ENCODE assay signal across 19 cellular contexts in the genomic region with DNA sequence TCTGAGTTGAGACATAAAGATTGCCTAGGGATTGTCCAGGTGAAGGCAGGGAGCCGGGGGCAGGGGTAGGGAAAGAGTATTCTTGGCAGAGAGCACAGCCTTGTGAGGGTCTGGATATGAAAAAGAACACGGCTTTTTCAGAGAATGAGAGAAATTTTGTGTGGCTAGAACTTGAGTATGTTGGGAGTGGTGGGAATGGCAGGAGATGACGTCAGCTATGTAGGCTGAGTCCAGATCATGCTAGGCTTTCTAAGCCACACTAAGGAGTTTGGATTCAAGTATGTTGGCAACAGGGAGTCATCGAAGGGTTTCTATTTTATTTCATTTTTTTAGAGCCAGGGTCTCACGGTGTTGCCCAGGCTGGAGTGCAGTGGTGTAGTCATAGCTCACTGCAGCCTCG. TPM values are rescaled to one million over a fixed set of nuclear protein-coding genes. Genes with fewer than 3 reads are reported as not detected.
DNase-seq lines count a peak whose midpoint lies in the region; ATAC-seq and TF ChIP-seq lines count a peak whose summit lies in the region.
"Had no signal": no experiment of that assay in that cellular context is flagged by ENCODE, and none has a peak within 500 bp of the region (broad histone marks: within the 10 kb centered on the region; RNA-seq: fewer than 3 reads in every experiment).

No MANE protein-coding gene starts in this region.

- CTCF ChIA-PET in HEK293 (lab: Yijun Ruan, JAX) = interaction anchor here (0.5 to 0.6 kb wide), 2 partner anchors 50 to 711 kb away, joined by 3 read pairs; no protein-coding TSS in a partner anchor

- H3K4me3 ChIP-seq in HEK293 (ENCODE audit: low read depth, low read length) = no peak overlapping the region
- no peak overlapping the region for H3K4me3 ChIP-seq in neural progenitor cell
- H3K4me3 ChIP-seq in suprapubic skin = no peak overlapping the region
- H3K4me3 ChIP-seq: A549, GM23338 had no signal

- no peaks in the 10 kb centered on the region for H4K20me1 ChIP-seq in neural progenitor cell (ENCODE audit: low read depth)

- no peak for TF ChIP-seq EP300 in suprapubic skin (IDR thresholded peaks at IDR 0.05)

- H3K9me3 ChIP-seq in HEK293 (ENCODE audit: control insufficient read depth, insufficient read depth, low read depth, low read length) (no peaks in the 10 kb centered on the region), neural progenitor cell (ENCODE audit: low read depth) (no peaks in the 10 kb centered on the region), suprapubic skin (no peaks in the 10 kb centered on the region)
- H3K9me3 ChIP-seq: A549 had no signal

- no peak overlapping the region for H3K4me3 Mint-ChIP-seq in activated CD4-positive, alpha-beta T cell treated with anti-CD3 and anti-CD28 coated beads, Interleukin-2, amount 10 ng/mL, durations not matched to agents 24 days and 14 days
- H3K4me3 Mint-ChIP-seq in activated T-helper 17 cell treated with anti-CD3 and anti-CD28 coated beads, Interleukin-2, amount 50 U/mL, for 72 hours = no peak overlapping the region
- H3K4me3 Mint-ChIP-seq in neural progenitor cell = no peak overlapping the region
- H3K4me3 Mint-ChIP-seq: CD4-positive, alpha-beta memory T cell; GM23338; HFFc6 had no signal

- TF ChIP-seq POLR2A in suprapubic skin (IDR thresholded peaks at IDR 0.05) = no peak

- no peaks in the 10 kb centered on the region for H3K27me3 Mint-ChIP-seq in activated CD4-positive, alpha-beta T cell treated with anti-CD3 and anti-CD28 coated beads, Interleukin-2, amount 10 ng/mL, durations not matched to agents 24 days and 14 days
- no peaks in the 10 kb centered on the region for H3K27me3 Mint-ChIP-seq in activated T-helper 17 cell treated with anti-CD3 and anti-CD28 coated beads, Interleukin-2, amount 50 U/mL, for 72 hours
- peaks cover 11% of the 10 kb centered on the region for H3K27me3 Mint-ChIP-seq in neural progenitor cell (ENCODE audit: insufficient read depth, low read depth)
- H3K27me3 Mint-ChIP-seq: CD4-positive, alpha-beta memory T cell had no signal

- POLR2A ChIA-PET in HEK293 (lab: Yijun Ruan, JAX) = no interaction called here

- H3F3A ChIP-seq in neural progenitor cell (ENCODE audit: low read depth) = no peaks in the 10 kb centered on the region

- no peak overlapping the region for H3K27ac ChIP-seq in HEK293 (ENCODE audit: extremely low read depth, low read depth, low read length)
- no peak overlapping the region for H3K27ac ChIP-seq in neural progenitor cell
- no peak overlapping the region for H3K27ac ChIP-seq in suprapubic skin
- H3K27ac ChIP-seq: 22Rv1, A549, C4-2B had no signal

- no peaks in the 10 kb centered on the region for H3K36me3 ChIP-seq in HEK293 (ENCODE audit: control insufficient read depth in 2 of 2, insufficient read depth in 1 of 2, low read length in 2 of 2)
- no peaks in the 10 kb centered on the region for H3K36me3 ChIP-seq in neural progenitor cell
- no peaks in the 10 kb centered on the region for H3K36me3 ChIP-seq in suprapubic skin

- H2AFZ ChIP-seq in neural progenitor cell (replicated peaks) = no peak overlapping the region
- H2AFZ ChIP-seq: GM23338 had no signal

- no peak for ATAC-seq in activated T-helper 17 cell treated with anti-CD3 and anti-CD28 coated beads, Interleukin-2, amount 50 U/mL, for 72 hours (replicated peaks)
- no peak for ATAC-seq in HG03159 (IDR thresholded peaks at IDR 0.05; ENCODE audit: unreplicated experiment)
- ATAC-seq: A549, GM23338 had no signal

- no peaks in the 10 kb centered on the region for H3K9me3 Mint-ChIP-seq in activated CD4-positive, alpha-beta T cell treated with anti-CD3 and anti-CD28 coated beads, Interleukin-2, amount 10 ng/mL, durations not matched to agents 24 days and 14 days
- H3K9me3 Mint-ChIP-seq in activated T-helper 17 cell treated with anti-CD3 and anti-CD28 coated beads, Interleukin-2, amount 50 U/mL, for 72 hours = no peaks in the 10 kb centered on the region
- H3K9me3 Mint-ChIP-seq in neural progenitor cell = no peaks in the 10 kb centered on the region
- H3K9me3 Mint-ChIP-seq: CD4-positive, alpha-beta memory T cell; GM23338; HFFc6 had no signal

- H3K4me1 ChIP-seq in HEK293 (ENCODE audit: control insufficient read depth, insufficient read depth, low read length) = no peaks in the 10 kb centered on the region
- H3K4me1 ChIP-seq in neural progenitor cell = peaks cover 5% of the 10 kb centered on the region
- no peaks in the 10 kb centered on the region for H3K4me1 ChIP-seq in suprapubic skin
- H3K4me1 ChIP-seq: A549 had no signal

- H3K36me3 Mint-ChIP-seq in activated CD4-positive, alpha-beta T cell treated with anti-CD3 and anti-CD28 coated beads, Interleukin-2, amount 10 ng/mL, durations not matched to agents 24 days and 14 days (ENCODE audit: low read depth) = peaks cover 25% of the 10 kb centered on the region
- H3K36me3 Mint-ChIP-seq in activated T-helper 17 cell treated with anti-CD3 and anti-CD28 coated beads, Interleukin-2, amount 50 U/mL, for 72 hours (ENCODE audit: low read depth) = peaks cover 25% of the 10 kb centered on the region
- H3K36me3 Mint-ChIP-seq in neural progenitor cell = no peaks in the 10 kb centered on the region

- WGBS in suprapubic skin = 58% methylated on average over 6 of the region's 6 CpGs

- TF ChIP-seq CTCF in HEK293 (tag by site-specific recombination; IDR thresholded peaks at IDR 0.05) = no peak
- no peak for TF ChIP-seq CTCF in neural progenitor cell (IDR thresholded peaks at IDR 0.05)
- TF ChIP-seq CTCF in suprapubic skin (IDR thresholded peaks at IDR 0.05) = no peak

- no peak overlapping the region for H3K9ac ChIP-seq in neural progenitor cell

- H3K4me2 ChIP-seq in neural progenitor cell = no peak overlapping the region
- H3K4me2 ChIP-seq: A549, GM23338 had no signal

- no peak overlapping the region for H3K27ac Mint-ChIP-seq in activated CD4-positive, alpha-beta T cell treated with anti-CD3 and anti-CD28 coated beads, Interleukin-2, amount 10 ng/mL, durations not matched to agents 24 days and 14 days
- peak overlapping the region; percentile 4 for H3K27ac Mint-ChIP-seq in activated T-helper 17 cell treated with anti-CD3 and anti-CD28 coated beads, Interleukin-2, amount 50 U/mL, for 72 hours
- H3K27ac Mint-ChIP-seq in neural progenitor cell = peak overlapping the region; percentile 3
- H3K27ac Mint-ChIP-seq: GM23338, HFFc6 had no signal

- intact Hi-C loops in activated CD4-positive, alpha-beta T cell treated with anti-CD3 and anti-CD28 coated beads, Interleukin-2, amount 10 ng/mL, durations not matched to agents 24 days and 14 days (cut with micrococcal nuclease) = no loop called here

- peak; percentile 17 for DNase-seq in activated CD4-positive, alpha-beta T cell treated with anti-CD3 and anti-CD28 coated beads, Interleukin-2, amount 10 ng/mL, durations not matched to agents 24 days and 14 days
- DNase-seq in activated CD4-positive, alpha-beta T cell treated with anti-CD3 and anti-CD28 coated beads, Interleukin-2, amount 50 U/mL, for 48 hours = no peak
- DNase-seq in neural progenitor cell (ENCODE audit: low spot score) (no peak), suprapubic skin (ENCODE audit: low spot score in 2 of 2) (no peak), NCI-H1417 treated with DMSO at 0.1 percent for 48 hours (lab: John Stamatoyannopoulos, UW) (no peak)
- DNase-seq: AML-193; CD4-positive, alpha-beta memory T cell; DMS153; DMS79; GF-D8; HCEC 1CT; HFFc6 had no signal

- no peaks in the 10 kb centered on the region for H3K27me3 ChIP-seq in neural progenitor cell
- H3K27me3 ChIP-seq in suprapubic skin = no peaks in the 10 kb centered on the region

- H3K79me2 ChIP-seq in neural progenitor cell (ENCODE audit: low read depth) = no peaks in the 10 kb centered on the region

- peaks cover 6% of the 10 kb centered on the region for H3K4me1 Mint-ChIP-seq in activated CD4-positive, alpha-beta T cell treated with anti-CD3 and anti-CD28 coated beads, Interleukin-2, amount 10 ng/mL, durations not matched to agents 24 days and 14 days
- H3K4me1 Mint-ChIP-seq in activated T-helper 17 cell treated with anti-CD3 and anti-CD28 coated beads, Interleukin-2, amount 50 U/mL, for 72 hours = no peaks in the 10 kb centered on the region
- H3K4me1 Mint-ChIP-seq in neural progenitor cell = peaks cover 10% of the 10 kb centered on the region

TF ChIP-seq in HEK293, 187 proteins besides CTCF, POLR2A, EP300 and RAD21:
- no peak for TF ChIP-seq ZNF202 (tag by site-specific recombination; IDR thresholded peaks at IDR 0.05; ENCODE audit: borderline replicate concordance)
- TF ChIP-seq, protein P1, sequence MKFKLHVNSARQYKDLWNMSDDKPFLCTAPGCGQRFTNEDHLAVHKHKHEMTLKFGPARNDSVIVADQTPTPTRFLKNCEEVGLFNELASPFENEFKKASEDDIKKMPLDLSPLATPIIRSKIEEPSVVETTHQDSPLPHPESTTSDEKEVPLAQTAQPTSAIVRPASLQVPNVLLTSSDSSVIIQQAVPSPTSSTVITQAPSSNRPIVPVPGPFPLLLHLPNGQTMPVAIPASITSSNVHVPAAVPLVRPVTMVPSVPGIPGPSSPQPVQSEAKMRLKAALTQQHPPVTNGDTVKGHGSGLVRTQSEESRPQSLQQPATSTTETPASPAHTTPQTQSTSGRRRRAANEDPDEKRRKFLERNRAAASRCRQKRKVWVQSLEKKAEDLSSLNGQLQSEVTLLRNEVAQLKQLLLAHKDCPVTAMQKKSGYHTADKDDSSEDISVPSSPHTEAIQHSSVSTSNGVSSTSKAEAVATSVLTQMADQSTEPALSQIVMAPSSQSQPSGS (tag by site-specific recombination; IDR thresholded peaks at IDR 0.05; ENCODE audit: low read depth) = peak; percentile 81

RNA-seq across cellular contexts. Expression of a gene that starts 40.0 kb away (rescaled TPM):
- total RNA-seq in activated CD4-positive, alpha-beta T cell treated with anti-CD3 and anti-CD28 coated beads, Interleukin-2, amount 10 ng/mL, durations not matched to agents 24 days and 14 days = 51.7 and 53.9 TPM in 2 replicates
- total RNA-seq in activated T-helper 17 cell treated with anti-CD3 and anti-CD28 coated beads, Interleukin-2, amount 50 U/mL, for 72 hours = 10 to 100 TPM; 45.5 to 60.9 TPM
- total RNA-seq in neural progenitor cell (ENCODE audit: low replicate concordance) (0.06 TPM in 1 of 2 replicates, not detected in the other), suprapubic skin (under 1 TPM in 1 of 4 donors, not detected in 3; 0.89 TPM)
- total RNA-seq: GM23338, HFFc6 had no signal

RNA-seq across cellular contexts. Expression of a gene that starts 53.9 kb away (rescaled TPM):
- total RNA-seq in activated CD4-positive, alpha-beta T cell treated with anti-CD3 and anti-CD28 coated beads, Interleukin-2, amount 10 ng/mL, durations not matched to agents 24 days and 14 days = not detected in 2 replicates
- under 1 TPM in 1 of 2 donors, not detected in 1; 0.16 TPM for total RNA-seq in activated T-helper 17 cell treated with anti-CD3 and anti-CD28 coated beads, Interleukin-2, amount 50 U/mL, for 72 hours
- total RNA-seq in neural progenitor cell (ENCODE audit: low replicate concordance) (not detected in 2 replicates), suprapubic skin (not detected)
- total RNA-seq: CD4-positive, alpha-beta memory T cell; GM23338; HFFc6 had no signal

Comparison
In these comparisons a context has a peak if more than half of its experiments do, and no peak if none do; other contexts are left out.
1. RNA of a gene that starts 40.0 kb away (total RNA-seq): 45.5 to 60.9 TPM in activated T-helper 17 cell treated with anti-CD3 and anti-CD28 coated beads, Interleukin-2, amount 50 U/mL, for 72 hours and 51.7 to 53.9 TPM in activated CD4-positive, alpha-beta T cell treated with anti-CD3 and anti-CD28 coated beads, Interleukin-2, amount 10 ng/mL, durations not matched to agents 24 days and 14 days; 0.06 TPM in neural progenitor cell and 0.89 TPM in suprapubic skin; every median in the first group is over 10 times any median in the second.